ENCODE assay signal across 1 cellular context in genomic region chr12:116528498-116528897, GRCh38.
TF ChIP-seq lines count a peak whose summit lies in the region.

No MANE protein-coding gene starts in this region.

TF ChIP-seq in GM23338, 12 proteins besides CTCF, POLR2A, EP300 and RAD21 (continued from another document):
- no peak for TF ChIP-seq ZNF462 (CRISPR knock-in tag; IDR thresholded peaks at IDR 0.05)
- no peak for TF ChIP-seq ZNF114 (CRISPR knock-in tag; IDR thresholded peaks at IDR 0.05)
- no peak for TF ChIP-seq NANOG (IDR thresholded peaks at IDR 0.05; ENCODE audit: borderline replicate concordance)
